In genomic region chr2:127235082-127235702, GRCh38 we compare ENCODE assay signal across 29 cellular contexts. TPM values are rescaled to one million over a fixed set of nuclear protein-coding genes. Genes with fewer than 3 reads are reported as not detected.
"Had no signal": no experiment of that assay in that cellular context is flagged by ENCODE, and none has a peak within 500 bp of the region (broad histone marks: within the 10 kb centered on the region; RNA-seq: fewer than 3 reads in every experiment).

No MANE protein-coding gene starts in this region.

- H3K4me1 Mint-ChIP-seq: endodermal cell; naive thymus-derived CD4-positive, alpha-beta T cell; stimulated activated naive B cell treated with anti-CD40 and anti-IgM and Interleukin-4, amounts not matched to agents 10 μg/mL and 1 μg/mL and 100 μg/mL, for 72 hours had no signal

- H3K27ac Mint-ChIP-seq: endodermal cell; naive thymus-derived CD4-positive, alpha-beta T cell; nephron; stimulated activated naive B cell treated with anti-CD40 and anti-IgM and Interleukin-4, amounts not matched to agents 10 μg/mL and 1 μg/mL and 100 μg/mL, for 72 hours; stimulated activated naive CD8-positive, alpha-beta T cell treated with anti-CD3 and anti-CD28 coated beads, Interleukin-15, Interleukin-2, amounts not matched to agents 100 ng/mL and 50 ng/mL, for 24 hours had no signal

- H3K4me3 ChIP-seq: coronary artery, gastrocnemius medialis, lung, ovary, right lobe of liver, thoracic aorta, tibial nerve, upper lobe of left lung had no signal

- H3K27ac ChIP-seq: coronary artery, epithelial cell of prostate, gastrocnemius medialis, ovary, right lobe of liver, thoracic aorta, tibial nerve, upper lobe of left lung had no signal

- H3K36me3 ChIP-seq: gastrocnemius medialis, ovary, right lobe of liver, thoracic aorta, upper lobe of left lung had no signal

- FAIRE-seq: kidney, small intestine, urothelium cell line had no signal

- DNase-seq: effector CD4-positive, alpha-beta T cell; endodermal cell; foreskin fibroblast; gastrocnemius medialis; head of caudate nucleus; kidney; mesenchymal stem cell; midbrain; naive thymus-derived CD4-positive, alpha-beta T cell; occipital lobe; ovary; right lobe of liver; small intestine; stimulated activated CD4-positive, alpha-beta T cell treated with anti-CD3 and anti-CD28 coated beads, Interleukin-15, amount 100 ng/mL, for 24 hours; stimulated activated CD4-positive, alpha-beta T cell treated with anti-CD3 and anti-CD28 coated beads, Interleukin-2, amount 100 ng/mL, for 48 hours; stimulated activated naive B cell treated with anti-CD40 and anti-IgM and Interleukin-4, amounts not matched to agents 10 μg/mL and 1 μg/mL and 100 μg/mL, for 72 hours; upper lobe of left lung had no signal

- H3K27me3 Mint-ChIP-seq: naive thymus-derived CD4-positive, alpha-beta T cell; stimulated activated naive B cell treated with anti-CD40 and anti-IgM and Interleukin-4, amounts not matched to agents 10 μg/mL and 1 μg/mL and 100 μg/mL, for 72 hours; stimulated activated naive CD8-positive, alpha-beta T cell treated with anti-CD3 and anti-CD28 coated beads, Interleukin-15, Interleukin-2, amounts not matched to agents 100 ng/mL and 50 ng/mL, for 24 hours had no signal

- H3K4me1 ChIP-seq: gastrocnemius medialis, upper lobe of left lung had no signal

- H3K9me3 ChIP-seq: gastrocnemius medialis, ovary, right lobe of liver, thoracic aorta had no signal

- H3K27me3 ChIP-seq: ovary, right lobe of liver, tibial nerve, upper lobe of left lung had no signal

- ATAC-seq: esophagus mucosa; gastrocnemius medialis; left lobe of liver; naive thymus-derived CD4-positive, alpha-beta T cell; right lobe of liver; stimulated activated naive B cell treated with anti-CD40 and anti-IgM and Interleukin-4, amounts not matched to agents 10 μg/mL and 1 μg/mL and 100 μg/mL, for 72 hours had no signal

- H3K4me3 Mint-ChIP-seq: endodermal cell; naive thymus-derived CD4-positive, alpha-beta T cell; nephron; stimulated activated naive B cell treated with anti-CD40 and anti-IgM and Interleukin-4, amounts not matched to agents 10 μg/mL and 1 μg/mL and 100 μg/mL, for 72 hours; stimulated activated naive CD8-positive, alpha-beta T cell treated with anti-CD3 and anti-CD28 coated beads, Interleukin-15, Interleukin-2, amounts not matched to agents 100 ng/mL and 50 ng/mL, for 24 hours had no signal

RNA-seq across cellular contexts. Expression of gene CYP27C1, which starts 15.1 kb away (rescaled TPM):
- total RNA-seq: dermis microvascular lymphatic vessel endothelial cell; gastrocnemius medialis; naive thymus-derived CD4-positive, alpha-beta T cell; pulmonary artery endothelial cell had no signal
- polyA plus RNA-seq: naive thymus-derived CD4-positive, alpha-beta T cell had no signal
